In the genomic region with DNA sequence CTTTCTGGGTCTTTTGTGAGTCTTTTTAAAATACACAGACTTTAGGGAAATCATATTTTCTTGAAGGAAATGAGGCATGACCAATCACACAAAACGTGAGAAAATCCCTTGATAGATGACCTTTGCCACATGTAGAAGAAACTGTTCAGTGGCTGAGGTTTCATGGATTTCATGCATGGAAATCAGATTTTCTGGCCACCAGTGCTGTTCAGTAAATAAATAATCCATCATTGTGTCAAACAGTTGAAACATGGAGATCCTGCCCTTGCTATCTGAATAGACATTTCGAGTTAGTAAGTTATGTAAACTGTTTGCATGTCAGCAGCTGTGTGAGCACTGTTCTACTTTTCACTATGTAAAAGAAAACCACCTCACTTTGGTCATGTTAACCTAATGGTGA, we compare ENCODE assay signal across 31 cellular contexts.
"Had no signal": no experiment of that assay in that cellular context is flagged by ENCODE, and none has a peak within 500 bp of the region (broad histone marks: within the 10 kb centered on the region; RNA-seq: fewer than 3 reads in every experiment).

No MANE protein-coding gene starts in this region.

- H3K4me3 ChIP-seq: adrenal gland, MG63, PC-9, SJSA1 had no signal

- H3K9me3 ChIP-seq: adrenal gland, MG63, SJSA1, SK-N-SH had no signal

- H3K9me3 Mint-ChIP-seq: activated CD4-positive, alpha-beta T cell treated with anti-CD3 and anti-CD28 coated beads, Interleukin-2, amount 10 ng/mL, durations not matched to agents 24 days and 14 days; activated CD8-positive, alpha-beta T cell treated with anti-CD3 and anti-CD28 coated beads for 36 hours; activated naive CD4-positive, alpha-beta T cell treated with anti-CD3 and anti-CD28 coated beads, Interleukin-2, amount 50 U/mL, for 24 hours; activated T-cell treated with anti-CD3 and anti-CD28 coated beads, Interleukin-2, amount 50 U/mL, for 24 hours; activated T-helper 2 cell treated with anti-CD3 and anti-CD28 coated beads, Interferon-gamma antibody, Interleukin-2, Interleukin-4, amounts not matched to agents 10 μg/mL and 5 μg/mL and 100 μg/mL, durations not matched to agents 14 hours and 24 hours and 36 hours; T-helper 1 cell treated with Interleukin-12 subunit alpha and Interleukin-12 subunit beta and Interleukin-4 antibody, amounts not matched to agents 30 μg/mL and 1 μg/mL, for 36 hours; T-helper 2 cell treated with Interferon-gamma antibody and Interleukin-4, amounts not matched to agents 5 μg/mL and 100 μg/mL, for 36 hours had no signal

- H3K27ac ChIP-seq: adrenal gland, PC-9, RWPE1, SJSA1 had no signal

- ATAC-seq: activated CD8-positive, alpha-beta T cell treated with anti-CD3 and anti-CD28 coated beads for 36 hours; Right ventricle myocardium inferior had no signal

- H3K9ac ChIP-seq: SK-N-SH had no signal

- H3K27ac Mint-ChIP-seq: activated CD4-positive, alpha-beta T cell treated with anti-CD3 and anti-CD28 coated beads, Interleukin-2, amount 10 ng/mL, durations not matched to agents 24 days and 14 days; activated CD8-positive, alpha-beta T cell treated with anti-CD3 and anti-CD28 coated beads for 36 hours; activated naive CD4-positive, alpha-beta T cell treated with anti-CD3 and anti-CD28 coated beads, Interleukin-2, amount 50 U/mL, for 24 hours; activated T-cell treated with anti-CD3 and anti-CD28 coated beads, Interleukin-2, amount 50 U/mL, for 24 hours; activated T-helper 2 cell treated with anti-CD3 and anti-CD28 coated beads, Interferon-gamma antibody, Interleukin-2, Interleukin-4, amounts not matched to agents 10 μg/mL and 5 μg/mL and 100 μg/mL, durations not matched to agents 14 hours and 24 hours and 36 hours; T-helper 1 cell treated with Interleukin-12 subunit alpha and Interleukin-12 subunit beta and Interleukin-4 antibody, amounts not matched to agents 30 μg/mL and 1 μg/mL, for 36 hours; T-helper 2 cell treated with Interferon-gamma antibody and Interleukin-4, amounts not matched to agents 5 μg/mL and 100 μg/mL, for 36 hours had no signal

- H3K27me3 Mint-ChIP-seq: activated CD4-positive, alpha-beta T cell treated with anti-CD3 and anti-CD28 coated beads, Interleukin-2, amount 10 ng/mL, durations not matched to agents 24 days and 14 days; activated CD8-positive, alpha-beta T cell treated with anti-CD3 and anti-CD28 coated beads for 36 hours; activated naive CD4-positive, alpha-beta T cell treated with anti-CD3 and anti-CD28 coated beads, Interleukin-2, amount 50 U/mL, for 24 hours; activated T-cell treated with anti-CD3 and anti-CD28 coated beads, Interleukin-2, amount 50 U/mL, for 24 hours; brain had no signal

- H3K36me3 ChIP-seq: adrenal gland, MG63, SJSA1 had no signal

- H3K4me3 Mint-ChIP-seq: activated CD4-positive, alpha-beta T cell treated with anti-CD3 and anti-CD28 coated beads, Interleukin-2, amount 10 ng/mL, durations not matched to agents 24 days and 14 days; activated CD8-positive, alpha-beta T cell treated with anti-CD3 and anti-CD28 coated beads for 36 hours; activated naive CD4-positive, alpha-beta T cell treated with anti-CD3 and anti-CD28 coated beads, Interleukin-2, amount 50 U/mL, for 24 hours; activated T-cell treated with anti-CD3 and anti-CD28 coated beads, Interleukin-2, amount 50 U/mL, for 24 hours; brain; T-helper 1 cell treated with Interleukin-12 subunit alpha and Interleukin-12 subunit beta and Interleukin-4 antibody, amounts not matched to agents 30 μg/mL and 1 μg/mL, for 36 hours; T-helper 2 cell treated with Interferon-gamma antibody and Interleukin-4, amounts not matched to agents 5 μg/mL and 100 μg/mL, for 36 hours had no signal

- H3K4me1 Mint-ChIP-seq: activated CD4-positive, alpha-beta T cell treated with anti-CD3 and anti-CD28 coated beads, Interleukin-2, amount 10 ng/mL, durations not matched to agents 24 days and 14 days; activated naive CD4-positive, alpha-beta T cell treated with anti-CD3 and anti-CD28 coated beads, Interleukin-2, amount 50 U/mL, for 24 hours had no signal

- DNase-seq: activated CD4-positive, alpha-beta T cell treated with anti-CD3 and anti-CD28 coated beads, Interleukin-2, amount 10 ng/mL, durations not matched to agents 24 days and 14 days; activated CD4-positive, alpha-beta T cell treated with anti-CD3 and anti-CD28 coated beads, Interleukin-2, amount 50 U/mL, for 4 hours; activated CD8-positive, alpha-beta T cell treated with anti-CD3 and anti-CD28 coated beads for 36 hours; activated gamma-delta T cell; activated naive CD4-positive, alpha-beta T cell treated with Interleukin-2 at 50 U/mL for 16 hours; activated T-cell treated with anti-CD3 and anti-CD28 coated beads, Interleukin-2, amount 50 U/mL, for 24 hours; adrenal gland; caudate nucleus; cerebellar nuclear complex; Kasumi-1; KG1; MG63; NCI-H1048; NCI-H1105 treated with DMSO at 0.1 percent for 48 hours; NCI-H1436; NCI-H187; NCI-H2029 treated with DMSO at 0.1 percent for 48 hours; NCI-H2107; NCI-H2171; NCI-H446 treated with DMSO at 0.1 percent for 48 hours; NCI-H524 treated with DMSO at 0.1 percent for 48 hours; PC-9; SK-N-SH had no signal

- H3K27me3 ChIP-seq: adrenal gland, MG63, SJSA1 had no signal

- H3K36me3 Mint-ChIP-seq: activated naive CD4-positive, alpha-beta T cell treated with anti-CD3 and anti-CD28 coated beads, Interleukin-2, amount 50 U/mL, for 24 hours; brain had no signal

- H3K4me1 ChIP-seq: adrenal gland, SJSA1 had no signal
